1 cellular context compared by ENCODE assay signal in the genomic region with DNA sequence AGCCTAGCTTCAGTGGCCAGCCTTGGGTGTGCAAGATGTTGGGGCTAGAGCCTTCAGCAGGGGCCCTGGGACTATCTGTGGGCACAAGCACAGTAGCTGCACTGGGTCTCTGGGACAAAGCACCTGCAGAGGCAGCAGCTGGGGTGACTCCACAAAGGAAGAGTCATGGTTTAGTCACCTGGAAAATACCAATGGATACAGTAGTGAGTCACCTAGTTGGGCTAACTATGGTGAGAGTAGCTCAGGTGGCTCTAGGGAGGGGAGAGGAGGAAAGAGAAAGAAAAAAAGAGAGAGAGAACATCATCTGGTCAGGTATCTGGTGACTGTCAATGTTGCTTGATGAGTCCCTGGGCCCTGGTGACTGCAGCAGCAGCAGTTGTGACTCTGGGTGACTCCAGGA.
TF ChIP-seq lines count a peak whose summit lies in the region.

No MANE protein-coding gene starts in this region.

TF ChIP-seq in HCT116, 20 proteins besides CTCF, POLR2A, EP300 and RAD21 (continued from another document):
- TF ChIP-seq, protein P1, sequence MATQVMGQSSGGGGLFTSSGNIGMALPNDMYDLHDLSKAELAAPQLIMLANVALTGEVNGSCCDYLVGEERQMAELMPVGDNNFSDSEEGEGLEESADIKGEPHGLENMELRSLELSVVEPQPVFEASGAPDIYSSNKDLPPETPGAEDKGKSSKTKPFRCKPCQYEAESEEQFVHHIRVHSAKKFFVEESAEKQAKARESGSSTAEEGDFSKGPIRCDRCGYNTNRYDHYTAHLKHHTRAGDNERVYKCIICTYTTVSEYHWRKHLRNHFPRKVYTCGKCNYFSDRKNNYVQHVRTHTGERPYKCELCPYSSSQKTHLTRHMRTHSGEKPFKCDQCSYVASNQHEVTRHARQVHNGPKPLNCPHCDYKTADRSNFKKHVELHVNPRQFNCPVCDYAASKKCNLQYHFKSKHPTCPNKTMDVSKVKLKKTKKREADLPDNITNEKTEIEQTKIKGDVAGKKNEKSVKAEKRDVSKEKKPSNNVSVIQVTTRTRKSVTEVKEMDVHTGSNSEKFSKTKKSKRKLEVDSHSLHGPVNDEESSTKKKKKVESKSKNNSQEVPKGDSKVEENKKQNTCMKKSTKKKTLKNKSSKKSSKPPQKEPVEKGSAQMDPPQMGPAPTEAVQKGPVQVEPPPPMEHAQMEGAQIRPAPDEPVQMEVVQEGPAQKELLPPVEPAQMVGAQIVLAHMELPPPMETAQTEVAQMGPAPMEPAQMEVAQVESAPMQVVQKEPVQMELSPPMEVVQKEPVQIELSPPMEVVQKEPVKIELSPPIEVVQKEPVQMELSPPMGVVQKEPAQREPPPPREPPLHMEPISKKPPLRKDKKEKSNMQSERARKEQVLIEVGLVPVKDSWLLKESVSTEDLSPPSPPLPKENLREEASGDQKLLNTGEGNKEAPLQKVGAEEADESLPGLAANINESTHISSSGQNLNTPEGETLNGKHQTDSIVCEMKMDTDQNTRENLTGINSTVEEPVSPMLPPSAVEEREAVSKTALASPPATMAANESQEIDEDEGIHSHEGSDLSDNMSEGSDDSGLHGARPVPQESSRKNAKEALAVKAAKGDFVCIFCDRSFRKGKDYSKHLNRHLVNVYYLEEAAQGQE (IDR thresholded peaks at IDR 0.05; ENCODE audit: low read depth) = no peak
- TF ChIP-seq JUND (IDR thresholded peaks at IDR 0.05) = peak; percentile 84
- TF ChIP-seq EGR1 (IDR thresholded peaks at IDR 0.05; ENCODE audit: low read depth) = no peak
- no peak for TF ChIP-seq YY1 (IDR thresholded peaks at IDR 0.05; ENCODE audit: extremely low read depth, insufficient replicate concordance, low read depth, low read length)
- TF ChIP-seq SP1 (IDR thresholded peaks at IDR 0.05; ENCODE audit: low read depth) = peak; percentile 62
- 0 out of 2 replicates have a peak, but pooled peaks have one; percentile 40 for TF ChIP-seq SIN3A (IDR thresholded peaks at IDR 0.05; ENCODE audit: low read depth)
- peak; percentile 39; the same call in 1 of the 2 replicates for TF ChIP-seq CBX3 (IDR thresholded peaks at IDR 0.05; ENCODE audit: low read depth)
